In genomic region chr3:23552506-23552905, GRCh38 we compare ENCODE assay signal across 27 cellular contexts.
"Had no signal": no experiment of that assay in that cellular context is flagged by ENCODE, and none has a peak within 500 bp of the region (broad histone marks: within the 10 kb centered on the region; RNA-seq: fewer than 3 reads in every experiment).

No MANE protein-coding gene starts in this region.

- H3K27ac ChIP-seq: adrenal gland, body of pancreas, colonic mucosa, epithelial cell of prostate had no signal

- H3K27me3 ChIP-seq: adrenal gland, body of pancreas, colonic mucosa had no signal

- ATAC-seq: activated CD4-positive, alpha-beta T cell treated with anti-CD3 and anti-CD28 coated beads for 36 hours; activated CD8-positive, alpha-beta memory T cell treated with anti-CD3 and anti-CD28 coated beads, Interleukin-2, amount 10 ng/mL, durations not matched to agents 7 days and 5 days; activated CD8-positive, alpha-beta T cell treated with anti-CD3 and anti-CD28 coated beads, Interleukin-2, amount 10 ng/mL, durations not matched to agents 7 days and 5 days; activated naive CD8-positive, alpha-beta T cell treated with anti-CD3 and anti-CD28 coated beads, Interleukin-2, amount 50 U/mL, for 24 hours; body of pancreas; esophagus mucosa had no signal

- H3K9me3 ChIP-seq: adrenal gland, body of pancreas, colonic mucosa had no signal

- FAIRE-seq: endometrium had no signal

- H3K36me3 ChIP-seq: adrenal gland, colonic mucosa had no signal

- DNase-seq: activated CD4-positive, alpha-beta memory T cell treated with anti-CD3 and anti-CD28 coated beads for 36 hours; activated CD4-positive, alpha-beta T cell treated with anti-CD3 and anti-CD28 coated beads for 36 hours; activated CD4-positive, alpha-beta T cell treated with anti-CD3 and anti-CD28 coated beads, Interleukin-2, amount 10 ng/mL, durations not matched to agents 24 days and 14 days; activated CD4-positive, CD25-positive, alpha-beta regulatory T cell; activated CD4-positive, CD25-positive, alpha-beta regulatory T cell treated with anti-CD3 and anti-CD28 coated beads, Interleukin-2, amount 50 U/mL, for 72 hours; activated CD8-positive, alpha-beta memory T cell treated with anti-CD3 and anti-CD28 coated beads, Interleukin-2, amount 10 ng/mL, durations not matched to agents 7 days and 5 days; activated CD8-positive, alpha-beta memory T cell treated with anti-CD3 and anti-CD28 coated beads, Interleukin-2, amount 50 U/mL, for 4 hours; activated CD8-positive, alpha-beta T cell treated with anti-CD3 and anti-CD28 coated beads, Interleukin-2, amount 10 ng/mL, durations not matched to agents 7 days and 5 days; activated effector memory CD4-positive, alpha-beta T cell treated with anti-CD3 and anti-CD28 coated beads, Interleukin-2, amount 50 U/mL, for 16 hours; activated naive CD4-positive, alpha-beta T cell treated with anti-CD3 and anti-CD28 coated beads for 36 hours; activated naive CD8-positive, alpha-beta T cell treated with anti-CD3 and anti-CD28 coated beads for 36 hours; activated naive CD8-positive, alpha-beta T cell treated with anti-CD3 and anti-CD28 coated beads, Interleukin-2, amount 50 U/mL, for 24 hours; activated T-cell treated with anti-CD3 and anti-CD28 coated beads, Interleukin-2, amount 50 U/mL, for 1 hour; activated T-cell treated with anti-CD3 and anti-CD28 coated beads, Interleukin-2, amount 50 U/mL, for 48 hours; adrenal gland; amygdala; aorta; body of pancreas; caudate nucleus; colonic mucosa; effector CD8-positive, alpha-beta T cell; foreskin fibroblast; head of caudate nucleus; T-helper 2 cell had no signal

- H3K4me1 ChIP-seq: adrenal gland, body of pancreas, colonic mucosa had no signal

- H3K4me3 ChIP-seq: adrenal gland, body of pancreas, colonic mucosa had no signal
